ENCODE assay signal across 8 cellular contexts in the genomic region with DNA sequence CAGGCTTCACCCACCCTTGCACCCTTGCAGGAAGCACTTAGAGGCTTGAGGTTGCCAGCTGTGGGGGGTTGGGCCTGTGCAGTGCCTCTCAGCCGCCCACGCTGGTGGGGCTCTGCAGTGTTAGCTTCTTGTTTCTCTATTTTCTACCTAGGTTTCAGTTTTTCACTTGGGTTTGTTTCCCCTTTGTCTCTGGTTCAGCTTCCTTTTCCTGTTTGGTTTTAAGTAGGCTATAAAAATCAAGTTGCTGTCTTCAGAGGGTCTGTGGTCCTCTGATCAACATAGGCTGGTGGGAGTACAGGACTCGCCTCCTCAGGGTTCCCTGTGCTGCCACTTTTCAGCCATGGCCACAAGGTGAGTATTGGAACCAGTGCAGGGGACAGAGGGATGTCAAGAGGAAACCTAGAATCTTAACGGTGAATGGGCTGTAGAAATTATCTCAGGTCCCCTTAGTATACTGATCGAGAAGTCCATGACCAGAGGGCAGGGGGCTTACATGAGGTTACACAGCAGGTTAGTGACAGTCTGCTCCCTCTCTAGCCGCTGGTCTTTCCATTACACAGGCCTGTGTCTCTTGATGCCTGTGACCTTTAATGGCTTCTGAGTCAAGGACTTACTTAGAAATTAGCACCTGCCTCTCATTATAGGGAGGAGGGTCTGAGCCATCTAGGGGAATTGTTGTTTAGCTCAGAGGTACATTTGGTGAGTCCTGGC. TPM values are rescaled to one million over a fixed set of nuclear protein-coding genes. Genes with fewer than 3 reads are reported as not detected.
DNase-seq lines count a peak whose midpoint lies in the region; ATAC-seq and TF ChIP-seq lines count a peak whose summit lies in the region.

A gene with protein sequence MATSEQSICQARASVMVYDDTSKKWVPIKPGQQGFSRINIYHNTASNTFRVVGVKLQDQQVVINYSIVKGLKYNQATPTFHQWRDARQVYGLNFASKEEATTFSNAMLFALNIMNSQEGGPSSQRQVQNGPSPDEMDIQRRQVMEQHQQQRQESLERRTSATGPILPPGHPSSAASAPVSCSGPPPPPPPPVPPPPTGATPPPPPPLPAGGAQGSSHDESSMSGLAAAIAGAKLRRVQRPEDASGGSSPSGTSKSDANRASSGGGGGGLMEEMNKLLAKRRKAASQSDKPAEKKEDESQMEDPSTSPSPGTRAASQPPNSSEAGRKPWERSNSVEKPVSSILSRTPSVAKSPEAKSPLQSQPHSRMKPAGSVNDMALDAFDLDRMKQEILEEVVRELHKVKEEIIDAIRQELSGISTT (plus strand): TSS at position 262 of the 711 bp plus-strand sequence. CDS start 79 bp downstream, at position 341.

- peak; percentile 64 for TF ChIP-seq POLR2A in GM18526 (IDR thresholded peaks at IDR 0.05; ENCODE audit: extremely low read depth, insufficient read length)

- peaks cover 12 to 55% of the 10 kb centered on the region in 2 donors for H3K4me1 ChIP-seq in left lung

- H3K4me3 Mint-ChIP-seq in activated naive CD4-positive, alpha-beta T cell treated with anti-CD3 and anti-CD28 coated beads, Interleukin-2, amount 50 U/mL, for 24 hours: peak within 1 kb of the TSS; percentile 90

- H3K4me3 ChIP-seq in left lung: peak within 1 kb of the TSS; percentile 2 to 25

- H3K27ac ChIP-seq in left lung: peak within 1 kb of the TSS; percentile 69 to 88

- H3K9me3 Mint-ChIP-seq in activated naive CD4-positive, alpha-beta T cell treated with anti-CD3 and anti-CD28 coated beads, Interleukin-2, amount 50 U/mL, for 24 hours: no peaks in the 10 kb centered on the region

- TF ChIP-seq CTCF in left lung (IDR thresholded peaks at IDR 0.05): no peak

- H3K27me3 ChIP-seq in left lung: no peaks in the 10 kb centered on the region

- H3K36me3 ChIP-seq in left lung: no peaks in the 10 kb centered on the region

- peak within 1 kb of the TSS; percentile 99 for H3K27ac Mint-ChIP-seq in activated naive CD4-positive, alpha-beta T cell treated with anti-CD3 and anti-CD28 coated beads, Interleukin-2, amount 50 U/mL, for 24 hours

- no peaks in the 10 kb centered on the region for H3K27me3 Mint-ChIP-seq in activated naive CD4-positive, alpha-beta T cell treated with anti-CD3 and anti-CD28 coated beads, Interleukin-2, amount 50 U/mL, for 24 hours

- DNase-seq in SIG-M5 (lab: John Stamatoyannopoulos, UW) (peak; percentile 22), left lung (peak; percentile 74 to 84), GOT3 (lab: John Stamatoyannopoulos, UW) (no peak), NCI-H1092 treated with DMSO at 0.1 percent for 48 hours (lab: John Stamatoyannopoulos, UW) (no peak)
- DNase-seq in stimulated activated CD8-positive, alpha-beta memory T cell treated with anti-CD3 and anti-CD28 coated beads, Interleukin-12 subunit alpha, Interleukin-12 subunit beta, amount 100 ng/mL, for 1 hour (ENCODE audit: low read depth): peak; percentile 62

- peak; percentile 52 for ATAC-seq in HG02885 (IDR thresholded peaks at IDR 0.05; ENCODE audit: poor library complexity, unreplicated experiment)
- peak; percentile 62 for ATAC-seq in left lung

- peaks cover 80% of the 10 kb centered on the region for H3K4me1 Mint-ChIP-seq in activated naive CD4-positive, alpha-beta T cell treated with anti-CD3 and anti-CD28 coated beads, Interleukin-2, amount 50 U/mL, for 24 hours

- peaks cover under 1% of the 10 kb centered on the region for H3K36me3 Mint-ChIP-seq in activated naive CD4-positive, alpha-beta T cell treated with anti-CD3 and anti-CD28 coated beads, Interleukin-2, amount 50 U/mL, for 24 hours

- intact Hi-C loops in left lung (cut with DNase I): no loop called here

- H3K9me3 ChIP-seq in left lung: no peaks in the 10 kb centered on the region

RNA-seq across cellular contexts. Expression of the gene that starts here (rescaled TPM):
- total RNA-seq in left lung: 10 to 100 TPM; 60.2 to 84.5 TPM

Comparison
In these comparisons a context has a peak if more than half of its experiments do, and no peak if none do; other contexts are left out.
1. DNase-seq: peak in SIG-M5 (single experiment), left lung (2 of 2) and stimulated activated CD8-positive, alpha-beta memory T cell treated with anti-CD3 and anti-CD28 coated beads, Interleukin-12 subunit alpha, Interleukin-12 subunit beta, amount 100 ng/mL, for 1 hour (single experiment); none in GOT3 (single experiment) and NCI-H1092 treated with DMSO at 0.1 percent for 48 hours (single experiment).